Comparison of ENCODE assay signal across 34 cellular contexts in the genomic region with DNA sequence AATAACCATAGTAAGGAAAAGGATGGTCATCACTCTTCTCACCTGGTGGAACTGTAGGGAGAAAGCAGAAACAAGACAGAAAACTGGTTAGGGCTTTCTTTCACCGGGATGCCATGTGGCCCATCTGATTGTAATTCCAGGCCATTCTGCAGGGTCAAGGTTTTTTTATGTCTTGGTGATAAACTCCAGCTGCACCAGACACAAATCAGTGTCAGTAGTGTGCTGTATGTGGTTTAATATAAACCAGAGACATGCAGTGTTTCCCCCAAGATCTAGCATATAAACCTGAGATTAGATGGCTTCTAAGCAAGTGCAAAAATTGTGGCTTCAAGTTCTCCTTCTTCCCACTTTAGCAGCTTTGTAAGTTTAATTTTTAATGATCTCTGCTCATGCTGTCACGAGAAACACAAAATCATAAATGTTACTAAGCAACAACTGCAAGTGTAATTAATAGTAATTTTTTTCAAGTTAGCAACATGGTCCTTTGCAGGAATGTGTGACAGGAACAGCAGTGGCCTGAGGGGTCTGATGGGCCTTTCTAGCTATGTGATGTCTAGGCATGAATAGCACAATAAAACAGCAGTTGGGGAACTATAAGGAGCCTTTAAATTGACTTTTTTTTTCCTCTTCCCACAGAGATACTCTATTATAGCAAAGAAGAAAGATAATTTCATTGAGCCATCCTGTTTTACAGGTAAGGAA. TPM values are rescaled to one million over a fixed set of nuclear protein-coding genes. Genes with fewer than 3 reads are reported as not detected.
"Had no signal": no experiment of that assay in that cellular context is flagged by ENCODE, and none has a peak within 500 bp of the region (broad histone marks: within the 10 kb centered on the region; RNA-seq: fewer than 3 reads in every experiment).

No MANE protein-coding gene starts in this region.

- H3K27ac Mint-ChIP-seq: activated CD4-positive, alpha-beta memory T cell treated with anti-CD3 and anti-CD28 coated beads, Interleukin-2, amount 10 ng/mL, durations not matched to agents 7 days and 5 days; activated CD4-positive, alpha-beta T cell treated with anti-CD3 and anti-CD28 coated beads, Interleukin-2, amount 10 ng/mL, durations not matched to agents 7 days and 5 days; activated naive CD4-positive, alpha-beta T cell treated with anti-CD3 and anti-CD28 coated beads, Interleukin-2, amount 10 ng/mL, durations not matched to agents 7 days and 5 days; activated naive CD4-positive, alpha-beta T cell treated with anti-CD3 and anti-CD28 coated beads, Interleukin-2, amount 50 U/mL, for 72 hours; activated naive CD8-positive, alpha-beta T cell treated with anti-CD3 and anti-CD28 coated beads, Interleukin-2, amount 10 ng/mL, durations not matched to agents 7 days and 5 days; activated T-cell treated with anti-CD3 and anti-CD28 coated beads, Interleukin-2, amount 50 U/mL, for 24 hours; activated T-cell treated with anti-CD3 and anti-CD28 coated beads, Interleukin-2, amount 50 U/mL, for 72 hours; T-helper 17 cell; T-helper 2 cell treated with Interferon-gamma antibody and Interleukin-4, amounts not matched to agents 5 μg/mL and 100 μg/mL, for 36 hours; WTC11 had no signal

- H3K4me1 ChIP-seq: ascending aorta, breast epithelium, colonic mucosa, gastrocnemius medialis had no signal

- H3K36me3 Mint-ChIP-seq: activated naive CD4-positive, alpha-beta T cell treated with anti-CD3 and anti-CD28 coated beads, Interleukin-2, amount 10 ng/mL, durations not matched to agents 7 days and 5 days; activated naive CD8-positive, alpha-beta T cell treated with anti-CD3 and anti-CD28 coated beads, Interleukin-2, amount 10 ng/mL, durations not matched to agents 7 days and 5 days had no signal

- DNase-seq: activated CD4-positive, alpha-beta memory T cell treated with anti-CD3 and anti-CD28 coated beads, Interleukin-2, amount 10 ng/mL, durations not matched to agents 7 days and 5 days; activated CD4-positive, alpha-beta T cell treated with anti-CD3 and anti-CD28 coated beads for 1 hour; activated CD4-positive, alpha-beta T cell treated with anti-CD3 and anti-CD28 coated beads for 4 hours; activated CD4-positive, alpha-beta T cell treated with anti-CD3 and anti-CD28 coated beads, Interleukin-2, amount 10 ng/mL, durations not matched to agents 7 days and 5 days; activated CD4-positive, alpha-beta T cell treated with anti-CD3 and anti-CD28 coated beads, Interleukin-2, amount 50 U/mL, for 4 hours; activated CD8-positive, alpha-beta memory T cell treated with anti-CD3 and anti-CD28 coated beads, Interleukin-2, amount 50 U/mL, for 48 hours; activated gamma-delta T cell; activated naive CD4-positive, alpha-beta T cell; activated naive CD4-positive, alpha-beta T cell treated with anti-CD3 and anti-CD28 coated beads, Interleukin-2, amount 10 ng/mL, durations not matched to agents 7 days and 5 days; activated naive CD8-positive, alpha-beta T cell treated with anti-CD3 and anti-CD28 coated beads, Interleukin-2, amount 10 ng/mL, durations not matched to agents 7 days and 5 days; activated T-cell treated with anti-CD3 and anti-CD28 coated beads for 4 hours; activated T-cell treated with anti-CD3 and anti-CD28 coated beads, Interleukin-2, amount 50 U/mL, for 24 hours; activated T-cell treated with anti-CD3 and anti-CD28 coated beads, Interleukin-2, amount 50 U/mL, for 72 hours; central memory CD4-positive, alpha-beta T cell; cerebellar nuclear complex; colonic mucosa; effector CD8-positive, alpha-beta T cell; foreskin fibroblast; gastrocnemius medialis; glutamatergic neuron; heart left ventricle; T-helper 17 cell; T1000 had no signal

- H3K27ac ChIP-seq: ascending aorta, breast epithelium, cardiac muscle cell, colonic mucosa, epithelial cell of prostate, gastrocnemius medialis, heart left ventricle, VCaP had no signal

- FAIRE-seq: endometrium, endothelial cell of umbilical vein had no signal

- ATAC-seq: activated naive CD4-positive, alpha-beta T cell treated with anti-CD3 and anti-CD28 coated beads, Interleukin-2, amount 50 U/mL, for 72 hours; activated T-cell treated with anti-CD3 and anti-CD28 coated beads, Interleukin-2, amount 50 U/mL, for 72 hours; gastrocnemius medialis; T-helper 17 cell; WTC11 had no signal

- H3K9me3 Mint-ChIP-seq: activated CD4-positive, alpha-beta memory T cell treated with anti-CD3 and anti-CD28 coated beads, Interleukin-2, amount 10 ng/mL, durations not matched to agents 7 days and 5 days; activated CD4-positive, alpha-beta T cell treated with anti-CD3 and anti-CD28 coated beads, Interleukin-2, amount 10 ng/mL, durations not matched to agents 7 days and 5 days; activated naive CD4-positive, alpha-beta T cell treated with anti-CD3 and anti-CD28 coated beads, Interleukin-2, amount 10 ng/mL, durations not matched to agents 7 days and 5 days had no signal

- H3K4me3 Mint-ChIP-seq: activated CD4-positive, alpha-beta memory T cell treated with anti-CD3 and anti-CD28 coated beads, Interleukin-2, amount 10 ng/mL, durations not matched to agents 7 days and 5 days; activated CD4-positive, alpha-beta T cell treated with anti-CD3 and anti-CD28 coated beads, Interleukin-2, amount 10 ng/mL, durations not matched to agents 7 days and 5 days; activated naive CD4-positive, alpha-beta T cell treated with anti-CD3 and anti-CD28 coated beads, Interleukin-2, amount 10 ng/mL, durations not matched to agents 7 days and 5 days; activated naive CD8-positive, alpha-beta T cell treated with anti-CD3 and anti-CD28 coated beads, Interleukin-2, amount 10 ng/mL, durations not matched to agents 7 days and 5 days; activated T-cell treated with anti-CD3 and anti-CD28 coated beads, Interleukin-2, amount 50 U/mL, for 24 hours; activated T-cell treated with anti-CD3 and anti-CD28 coated beads, Interleukin-2, amount 50 U/mL, for 72 hours; brain; T-helper 17 cell; T-helper 2 cell treated with Interferon-gamma antibody and Interleukin-4, amounts not matched to agents 5 μg/mL and 100 μg/mL, for 36 hours; WTC11 had no signal

- H3K27me3 Mint-ChIP-seq: activated CD4-positive, alpha-beta memory T cell treated with anti-CD3 and anti-CD28 coated beads, Interleukin-2, amount 10 ng/mL, durations not matched to agents 7 days and 5 days; activated CD4-positive, alpha-beta T cell treated with anti-CD3 and anti-CD28 coated beads, Interleukin-2, amount 10 ng/mL, durations not matched to agents 7 days and 5 days; activated naive CD4-positive, alpha-beta T cell treated with anti-CD3 and anti-CD28 coated beads, Interleukin-2, amount 10 ng/mL, durations not matched to agents 7 days and 5 days; activated naive CD8-positive, alpha-beta T cell treated with anti-CD3 and anti-CD28 coated beads, Interleukin-2, amount 10 ng/mL, durations not matched to agents 7 days and 5 days; activated T-cell treated with anti-CD3 and anti-CD28 coated beads, Interleukin-2, amount 50 U/mL, for 24 hours; brain; T-helper 17 cell had no signal

- H3K4me3 ChIP-seq: ascending aorta, breast epithelium, cardiac muscle cell, colonic mucosa, gastrocnemius medialis, heart left ventricle had no signal

- H3K9me3 ChIP-seq: ascending aorta, colonic mucosa, gastrocnemius medialis, heart left ventricle had no signal

- H3K4me1 Mint-ChIP-seq: activated CD4-positive, alpha-beta memory T cell treated with anti-CD3 and anti-CD28 coated beads, Interleukin-2, amount 10 ng/mL, durations not matched to agents 7 days and 5 days; activated CD4-positive, alpha-beta T cell treated with anti-CD3 and anti-CD28 coated beads, Interleukin-2, amount 10 ng/mL, durations not matched to agents 7 days and 5 days; activated naive CD4-positive, alpha-beta T cell treated with anti-CD3 and anti-CD28 coated beads, Interleukin-2, amount 10 ng/mL, durations not matched to agents 7 days and 5 days; activated naive CD8-positive, alpha-beta T cell treated with anti-CD3 and anti-CD28 coated beads, Interleukin-2, amount 10 ng/mL, durations not matched to agents 7 days and 5 days; T-helper 17 cell had no signal

RNA-seq across cellular contexts. Expression of gene BDNF, which starts 41.6 kb away (rescaled TPM):
- total RNA-seq: activated CD4-positive, alpha-beta memory T cell treated with anti-CD3 and anti-CD28 coated beads, Interleukin-2, amount 10 ng/mL, durations not matched to agents 7 days and 5 days; activated CD4-positive, alpha-beta T cell treated with anti-CD3 and anti-CD28 coated beads, Interleukin-2, amount 10 ng/mL, durations not matched to agents 7 days and 5 days; activated naive CD4-positive, alpha-beta T cell treated with anti-CD3 and anti-CD28 coated beads, Interleukin-2, amount 50 U/mL, for 72 hours; activated naive CD8-positive, alpha-beta T cell treated with anti-CD3 and anti-CD28 coated beads, Interleukin-2, amount 10 ng/mL, durations not matched to agents 7 days and 5 days; activated T-cell treated with anti-CD3 and anti-CD28 coated beads, Interleukin-2, amount 50 U/mL, for 72 hours; T-helper 17 cell had no signal
